ENCODE assay signal across 7 cellular contexts in the genomic region with DNA sequence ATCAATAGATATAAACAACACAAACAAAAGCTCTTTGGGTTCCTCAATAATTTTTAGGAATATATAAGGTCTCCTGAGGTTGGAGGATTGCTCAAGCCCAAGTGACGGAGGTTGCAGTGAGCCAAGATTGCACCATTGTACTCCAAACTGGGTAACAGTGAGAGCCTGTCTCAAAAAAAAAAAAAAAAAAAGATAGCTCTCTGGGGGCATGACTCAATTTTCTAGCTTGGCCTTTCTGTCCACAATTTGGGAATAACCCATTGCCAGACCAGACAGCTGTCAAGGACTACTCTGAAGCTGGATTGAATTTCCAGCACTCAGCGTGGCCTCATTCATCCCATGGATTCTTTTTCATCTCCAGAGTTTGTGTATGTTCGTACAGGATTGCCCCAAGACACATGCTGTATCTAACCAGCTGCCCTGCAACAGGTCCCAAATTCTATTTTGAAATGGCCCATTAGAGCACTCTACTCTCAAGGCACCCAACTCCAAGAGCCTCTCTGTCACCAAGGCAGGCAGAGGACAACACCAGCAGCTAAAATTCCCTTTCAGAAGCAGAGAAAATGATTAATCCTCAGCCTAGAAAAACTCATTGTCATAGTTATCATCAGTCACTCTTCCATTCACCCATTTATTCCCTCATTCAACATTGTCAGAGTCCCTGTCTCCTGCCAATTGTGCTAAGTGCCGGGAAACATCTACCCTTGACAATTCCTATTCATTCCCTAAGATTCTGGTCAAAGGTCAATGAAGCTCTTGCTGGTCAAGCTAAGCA. TPM values are rescaled to one million over a fixed set of nuclear protein-coding genes. Genes with fewer than 3 reads are reported as not detected.
DNase-seq lines count a peak whose midpoint lies in the region; ATAC-seq and TF ChIP-seq lines count a peak whose summit lies in the region.
"Had no signal": no experiment of that assay in that cellular context is flagged by ENCODE, and none has a peak within 500 bp of the region (broad histone marks: within the 10 kb centered on the region; RNA-seq: fewer than 3 reads in every experiment).

No MANE protein-coding gene starts in this region.

- H3K4me3 ChIP-seq in coronary artery, result peak overlapping the region; percentile 54
- H3K4me3 ChIP-seq in rectal smooth muscle tissue (ENCODE audit: low read length), result no peak overlapping the region

- peaks cover 21% of the 10 kb centered on the region for H3K4me1 ChIP-seq in rectal smooth muscle tissue (ENCODE audit: control insufficient read depth, insufficient read depth, low read length)

- H3K27ac ChIP-seq in coronary artery, result peak overlapping the region; percentile 79 to 96
- peak overlapping the region; percentile 58 for H3K27ac ChIP-seq in rectal smooth muscle tissue (ENCODE audit: low read depth, low read length)

- no peaks in the 10 kb centered on the region for H3K27me3 ChIP-seq in rectal smooth muscle tissue (ENCODE audit: control insufficient read depth, insufficient read depth, low read length)

- TF ChIP-seq CTCF in coronary artery (IDR thresholded peaks at IDR 0.05), result no peak

- ATAC-seq in HG03097 (IDR thresholded peaks at IDR 0.05; ENCODE audit: low FRiP score, unreplicated experiment), result no peak
- no peak for ATAC-seq in GM21786 (IDR thresholded peaks at IDR 0.05; ENCODE audit: unreplicated experiment)

- DNase-seq in LHCN-M2 (ENCODE audit: low read depth), result peak; percentile 98
- DNase-seq in coronary artery (ENCODE audit: low spot score), result peak; percentile 84
- no peak for DNase-seq in cortex of kidney (lab: John Stamatoyannopoulos, UW)
- DNase-seq: activated gamma-delta T cell treated with Interleukin-2 at 50 U/mL for 16 hours had no signal

- H3K9ac ChIP-seq in rectal smooth muscle tissue (ENCODE audit: low read length), result no peak overlapping the region

- peaks cover 4% of the 10 kb centered on the region for H3K36me3 ChIP-seq in rectal smooth muscle tissue (ENCODE audit: control insufficient read depth, insufficient read depth, low read length)

RNA-seq across cellular contexts. Expression of gene FAM193B, which starts 8.7 kb away (rescaled TPM):
- 19.8 and 24.5 TPM in 2 replicates for total RNA-seq in LHCN-M2 (2014; rRNA removed)
- polyA plus RNA-seq in LHCN-M2 (2012), result 19.2 TPM

RNA-seq across cellular contexts. Expression of gene DDX41, which starts 28.9 kb away (rescaled TPM):
- 153 and 185 TPM in 2 replicates for total RNA-seq in LHCN-M2 (2014; rRNA removed)
- 307 TPM for polyA plus RNA-seq in LHCN-M2 (2012)

RNA-seq across cellular contexts. Expression of gene DOK3, which starts 36.0 kb away (rescaled TPM):
- total RNA-seq in LHCN-M2 (2014; rRNA removed), result 7.0 and 14.8 TPM in 2 replicates
- polyA plus RNA-seq in LHCN-M2 (2012), result 11.0 TPM

RNA-seq across cellular contexts. Expression of gene TMED9, which starts 46.3 kb away (rescaled TPM):
- total RNA-seq in LHCN-M2 (2014; rRNA removed), result 119 and 136 TPM in 2 replicates
- 405 TPM for polyA plus RNA-seq in LHCN-M2 (2012)

RNA-seq across cellular contexts. Expression of gene PDLIM7, which starts 48.3 kb away (rescaled TPM):
- total RNA-seq in LHCN-M2 (2014; rRNA removed), result 252 and 281 TPM in 2 replicates
- polyA plus RNA-seq in LHCN-M2 (2012), result 380 TPM
